ENCODE assay signal across 13 cellular contexts in the genomic region with DNA sequence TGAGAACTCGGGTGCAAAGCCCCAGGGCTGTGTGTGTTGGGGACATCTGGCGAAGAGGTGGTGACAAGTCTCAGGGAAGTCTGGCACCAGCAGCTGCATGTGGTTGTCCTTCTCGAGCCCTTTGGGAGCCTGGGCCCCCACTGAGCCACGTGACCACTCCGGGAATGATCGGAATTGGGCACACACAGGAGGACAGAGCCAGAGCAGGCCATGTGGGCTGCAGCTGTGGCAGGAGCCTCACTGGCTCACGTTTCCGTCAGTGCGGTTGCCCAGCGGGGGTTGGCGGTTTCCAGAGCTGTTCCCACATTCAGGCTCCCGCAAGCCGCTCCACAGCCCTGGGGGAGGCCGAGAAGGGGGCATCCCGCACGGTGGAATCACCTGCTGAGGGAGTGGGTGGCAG. TPM values are rescaled to one million over a fixed set of nuclear protein-coding genes. Genes with fewer than 3 reads are reported as not detected.
DNase-seq lines count a peak whose midpoint lies in the region; ATAC-seq and TF ChIP-seq lines count a peak whose summit lies in the region.
"Had no signal": no experiment of that assay in that cellular context is flagged by ENCODE, and none has a peak within 500 bp of the region (broad histone marks: within the 10 kb centered on the region; RNA-seq: fewer than 3 reads in every experiment).

No MANE protein-coding gene starts in this region.

- H3K27ac ChIP-seq in fibroblast of lung (ENCODE audit: insufficient read depth, low read length) = no peak overlapping the region
- no peak overlapping the region for H3K27ac ChIP-seq in mammary epithelial cell (ENCODE audit: insufficient read depth, low read depth, low read length)
- H3K27ac ChIP-seq: parathyroid adenoma, thyroid gland had no signal

- H3K79me2 ChIP-seq in fibroblast of lung (ENCODE audit: control insufficient read depth, insufficient read depth, low read length) = no peaks in the 10 kb centered on the region
- no peaks in the 10 kb centered on the region for H3K79me2 ChIP-seq in mammary epithelial cell (ENCODE audit: insufficient read depth, low read length)
- H3K79me2 ChIP-seq: parathyroid adenoma had no signal

- dilution Hi-C loops in mammary epithelial cell (cut with HindIII; ENCODE audit: low sequenced_read_pairs) = no loop called here

- ATAC-seq in GM21381 (IDR thresholded peaks at IDR 0.05; ENCODE audit: unreplicated experiment) (no peak), HG03520 (IDR thresholded peaks at IDR 0.05; ENCODE audit: unreplicated experiment) (no peak)

- H3K4me2 ChIP-seq in fibroblast of lung (ENCODE audit: extremely low read depth, insufficient read depth, low read length) (no peak overlapping the region), mammary epithelial cell (ENCODE audit: insufficient read depth, low read depth, low read length) (no peak overlapping the region)

- 60% methylated on average over 10 of the region's 16 CpGs for WGBS in mammary epithelial cell (ENCODE audit: low coverage, missing lambda C conversion rate)

- intact Hi-C loops in mammary epithelial cell (cut with micrococcal nuclease) (no loop called here), posterior vena cava (cut with DNase I) (no loop called here)

- H3K36me3 ChIP-seq in fibroblast of lung (ENCODE audit: control insufficient read depth, insufficient read depth, low read length) (peaks cover 24% of the 10 kb centered on the region), mammary epithelial cell (ENCODE audit: insufficient read depth, low read length) (peaks cover 8% of the 10 kb centered on the region)

- DNase-seq in AG10803 (ENCODE audit: low read depth) (peak; percentile 97), NCI-H2107 treated with DMSO at 0.1 percent for 48 hours (lab: John Stamatoyannopoulos, UW; ENCODE audit: unreplicated experiment) (peak; percentile 80), fibroblast of lung (ENCODE audit: low read depth in 2 of 2) (peak; percentile 8 to 16), myocyte (ENCODE audit: low read depth) (peak; percentile 99), mammary epithelial cell (no peak), posterior vena cava (ENCODE audit: low spot score) (no peak)
- DNase-seq: KG1, NCI-H1436, NCI-H446, thyroid gland had no signal

- no peak overlapping the region for H2AFZ ChIP-seq in fibroblast of lung (ENCODE audit: low read length)
- no peak overlapping the region for H2AFZ ChIP-seq in mammary epithelial cell (ENCODE audit: low read depth, low read length)
- H2AFZ ChIP-seq: parathyroid adenoma had no signal

- H3K27me3 ChIP-seq in fibroblast of lung (ENCODE audit: control insufficient read depth, insufficient read depth, low read length) (no peaks in the 10 kb centered on the region), mammary epithelial cell (ENCODE audit: insufficient read depth, low read length) (no peaks in the 10 kb centered on the region)
- H3K27me3 ChIP-seq: thyroid gland had no signal

- no peak overlapping the region for H3K9ac ChIP-seq in fibroblast of lung (ENCODE audit: insufficient read depth, low read length)
- no peak overlapping the region for H3K9ac ChIP-seq in mammary epithelial cell (ENCODE audit: insufficient read depth, low read length)
- H3K9ac ChIP-seq: parathyroid adenoma had no signal

- in situ Hi-C loops in mammary epithelial cell (cut with MboI; ENCODE audit: low sequenced_read_pairs in 2 of 2) = no loop called here

- CTCF ChIA-PET in mammary epithelial cell (lab: Charles Lee; ENCODE audit: low non-redundant PET) = no interaction called here

- no TSS peak for BruUV-seq in mammary epithelial cell (replicated peaks; lab: Mats Ljungman, UMichigan)

- TF ChIP-seq CTCF in AG10803 (conservative IDR thresholded peaks at IDR 0.05; ENCODE audit: low read length) (no peak), fibroblast of lung (conservative IDR thresholded peaks at IDR 0.05 in 1 of 2, IDR thresholded peaks at IDR 0.05 in 1 of 2; ENCODE audit: low read depth in 1 of 2, low read length in 2 of 2) (no peak), mammary epithelial cell (conservative IDR thresholded peaks at IDR 0.05 in 1 of 2, IDR thresholded peaks at IDR 0.05 in 1 of 2; ENCODE audit: extremely low read depth in 1 of 2, insufficient read depth in 1 of 2, low read depth in 1 of 2, low read length in 2 of 2) (no peak)

- no peaks in the 10 kb centered on the region for H4K20me1 ChIP-seq in fibroblast of lung (ENCODE audit: control insufficient read depth, extremely low read depth, insufficient read depth, low read length)
- H4K20me1 ChIP-seq in mammary epithelial cell (ENCODE audit: insufficient read depth, low read length) = no peaks in the 10 kb centered on the region

- no peaks in the 10 kb centered on the region for H3K4me1 ChIP-seq in fibroblast of lung (ENCODE audit: control insufficient read depth, extremely low read depth, insufficient read depth, low read length)
- H3K4me1 ChIP-seq in mammary epithelial cell (ENCODE audit: insufficient read depth, low read length) = peaks cover 15% of the 10 kb centered on the region
- H3K4me1 ChIP-seq: parathyroid adenoma, thyroid gland had no signal

- H3K9me3 ChIP-seq in fibroblast of lung (ENCODE audit: control insufficient read depth, insufficient read depth, low read depth, low read length) = no peaks in the 10 kb centered on the region
- no peaks in the 10 kb centered on the region for H3K9me3 ChIP-seq in mammary epithelial cell (replicated peaks; ENCODE audit: insufficient read depth, low read length)
- H3K9me3 ChIP-seq: thyroid gland had no signal

- no peak overlapping the region; the same call in 1 of the 2 replicates for H3K4me3 ChIP-seq in AG10803 (ENCODE audit: low read length)
- H3K4me3 ChIP-seq in fibroblast of lung (replicated peaks in 1 of 4; ENCODE audit: control extremely low read depth in 1 of 4, insufficient read depth in 1 of 4, low read depth in 3 of 4, low read length in 4 of 4) = no peak overlapping the region
- no peak overlapping the region for H3K4me3 ChIP-seq in mammary epithelial cell (replicated peaks in 1 of 3; ENCODE audit: insufficient read depth in 1 of 3, low read depth in 2 of 3, low read length in 3 of 3)
- H3K4me3 ChIP-seq: thyroid gland had no signal

RNA-seq across cellular contexts. Expression of gene CEL, which starts 6.8 kb away (rescaled TPM):
- total RNA-seq in fibroblast of lung (under 0.01 and 0.33 TPM in 2 replicates), myocyte (0.67 and 0.73 TPM in 2 replicates), mammary epithelial cell (1 to 10 TPM in 1 of 2 donors, under 1 TPM in 1; 0.50 to 2.6 TPM), posterior vena cava (1 to 10 TPM in 1 of 2 donors, under 1 TPM in 1; 0.51 to 2.8 TPM)
- polyA plus RNA-seq in fibroblast of lung (0.12 and 0.19 TPM in 2 replicates), mammary epithelial cell (1.2 TPM)
- polyA plus RNA-seq in fibroblast of lung (2012) = 0.23 and 0.43 TPM in 2 replicates
- polyA minus RNA-seq in fibroblast of lung (ENCODE audit: low replicate concordance) (not detected in 2 replicates), mammary epithelial cell (1.3 TPM)
- polyA plus RNA-seq in myocyte (2012) = 0.59 TPM

RNA-seq across cellular contexts. Expression of gene GTF3C5, which starts 24.2 kb away (rescaled TPM):
- 32.4 TPM in 2 replicates for total RNA-seq in fibroblast of lung
- 32.2 and 44.1 TPM in 2 replicates for polyA plus RNA-seq in fibroblast of lung
- polyA plus RNA-seq in fibroblast of lung (2012) = 28.8 and 45.9 TPM in 2 replicates
- polyA minus RNA-seq in fibroblast of lung (ENCODE audit: low replicate concordance) = 86.4 and 156 TPM in 2 replicates
- total RNA-seq in myocyte = 50.6 and 59.6 TPM in 2 replicates
- 33.5 TPM for polyA plus RNA-seq in myocyte (2012)
- total RNA-seq in mammary epithelial cell = 10 to 100 TPM; 28.5 to 54.2 TPM
- 54.9 TPM for polyA plus RNA-seq in mammary epithelial cell
- polyA minus RNA-seq in mammary epithelial cell = 139 TPM
- 10 to 100 TPM; 25.9 to 27.9 TPM for total RNA-seq in posterior vena cava

Comparison
In these comparisons a context has a peak if more than half of its experiments do, and no peak if none do; other contexts are left out.
1. DNase-seq: peak in AG10803 (single experiment), NCI-H2107 treated with DMSO at 0.1 percent for 48 hours (single experiment), fibroblast of lung (2 of 2) and myocyte (single experiment); none in mammary epithelial cell (single experiment) and posterior vena cava (single experiment).